In genomic region chr17:58998871-58999270, GRCh38 we compare ENCODE assay signal across 21 cellular contexts.
A peak's percentile ranks its signal among the peaks of the same experiment; 100 is the strongest.
DNase-seq lines count a peak whose midpoint lies in the region; ATAC-seq, FAIRE-seq and TF ChIP-seq lines count a peak whose summit lies in the region.
"Had no signal": no experiment of that assay in that cellular context is flagged by ENCODE, and none has a peak within 500 bp of the region (broad histone marks: within the 10 kb centered on the region; RNA-seq: fewer than 3 reads in every experiment).

No MANE protein-coding gene starts in this region.

- intact Hi-C loops in lower leg skin (cut with DNase I; ENCODE audit: low total_unique reads) = no loop called here

- H3K4me1 ChIP-seq in BLaER1 = peaks cover 63% of the 10 kb centered on the region

- no peaks in the 10 kb centered on the region for H3K27me3 ChIP-seq in BLaER1

- no peaks in the 10 kb centered on the region for H4K20me1 ChIP-seq in BLaER1

- peak overlapping the region; percentile 66; the same call in 1 of the 2 replicates for H3K4me2 ChIP-seq in BLaER1
- H3K4me2 ChIP-seq: GM23338, PC-9 had no signal

- peaks cover 12% of the 10 kb centered on the region for H3K36me3 ChIP-seq in BLaER1

- H3K9me3 Mint-ChIP-seq in stimulated activated effector memory CD8-positive, alpha-beta T cell treated with anti-CD3 and anti-CD28 coated beads, Interleukin-12 subunit alpha, Interleukin-12 subunit beta, amount 100 ng/mL, for 72 hours = no peaks in the 10 kb centered on the region
- H3K9me3 Mint-ChIP-seq: CD4-positive, alpha-beta T cell; GM23338 had no signal

- TF ChIP-seq CTCF in lower leg skin (IDR thresholded peaks at IDR 0.05) = no peak

- no peak for TF ChIP-seq POLR2A in lower leg skin (IDR thresholded peaks at IDR 0.05)

- H3K4me3 Mint-ChIP-seq in stimulated activated effector memory CD8-positive, alpha-beta T cell treated with anti-CD3 and anti-CD28 coated beads, Interleukin-12 subunit alpha, Interleukin-12 subunit beta, amount 100 ng/mL, for 72 hours = no peak overlapping the region
- H3K4me3 Mint-ChIP-seq: CD4-positive, alpha-beta T cell; GM23338 had no signal

- no peak overlapping the region for H3K9ac ChIP-seq in BLaER1

- FAIRE-seq in GM19239 (lab: Jason Lieb, UNC) = peak; percentile 64

- H3K27ac Mint-ChIP-seq in stimulated activated effector memory CD8-positive, alpha-beta T cell treated with anti-CD3 and anti-CD28 coated beads, Interleukin-12 subunit alpha, Interleukin-12 subunit beta, amount 100 ng/mL, for 72 hours = peak overlapping the region; percentile 34
- H3K27ac Mint-ChIP-seq: GM23338 had no signal

- 0 out of 2 replicates have a peak overlapping the region, but pooled peaks have one; percentile 45 for H3K27ac ChIP-seq in BLaER1
- H3K27ac ChIP-seq: PC-9, RWPE1 had no signal

- H3K36me3 Mint-ChIP-seq in stimulated activated effector memory CD8-positive, alpha-beta T cell treated with anti-CD3 and anti-CD28 coated beads, Interleukin-12 subunit alpha, Interleukin-12 subunit beta, amount 100 ng/mL, for 72 hours = peaks cover 46% of the 10 kb centered on the region

- ATAC-seq in stimulated activated effector memory CD8-positive, alpha-beta T cell treated with anti-CD3 and anti-CD28 coated beads, Interleukin-12 subunit alpha, Interleukin-12 subunit beta, amount 100 ng/mL, for 72 hours = no peak
- ATAC-seq in HG03457 (IDR thresholded peaks at IDR 0.05; ENCODE audit: unreplicated experiment) (no peak), HG03342 (IDR thresholded peaks at IDR 0.05; ENCODE audit: unreplicated experiment) (no peak)
- ATAC-seq: GM23338, HCT116 had no signal

- no peaks in the 10 kb centered on the region for H3K9me3 ChIP-seq in BLaER1

- DNase-seq in GM19239 (ENCODE audit: insufficient read length, low spot score) (no peak), astrocyte of the hippocampus (ENCODE audit: low read depth, low spot score) (peak; percentile 15), lower leg skin (ENCODE audit: low spot score in 2 of 2) (no peak)
- no peak for DNase-seq in stimulated activated effector memory CD8-positive, alpha-beta T cell treated with anti-CD3 and anti-CD28 coated beads, Interleukin-12 subunit alpha, Interleukin-12 subunit beta, amount 100 ng/mL, for 72 hours (ENCODE audit: low spot score in 2 of 2)
- DNase-seq: CD4-positive, alpha-beta T cell; DMS153; GDM1; MM.1S; NCI-H1105 treated with DMSO at 0.1 percent for 48 hours; NCI-H1694; NCI-H2227 treated with DMSO at 0.1 percent for 48 hours; NCI-H524; NCI-H82; PC-9; SIG-M5 had no signal

- H3K4me1 Mint-ChIP-seq in stimulated activated effector memory CD8-positive, alpha-beta T cell treated with anti-CD3 and anti-CD28 coated beads, Interleukin-12 subunit alpha, Interleukin-12 subunit beta, amount 100 ng/mL, for 72 hours = peaks cover 10% of the 10 kb centered on the region

- no peak overlapping the region for H3K4me3 ChIP-seq in BLaER1
- no peak overlapping the region for H3K4me3 ChIP-seq in lower leg skin (ENCODE audit: low read depth, poor library complexity, severe bottlenecking)
- H3K4me3 ChIP-seq: GM23338, PC-9 had no signal

- WGBS in lower leg skin, 2 donors = 50 to 64% methylated on average over 4 of the region's 4 CpGs
